In genomic region chr12:81542621-81543020, GRCh38 we compare ENCODE assay signal across 21 cellular contexts.
DNase-seq lines count a peak whose midpoint lies in the region; ATAC-seq and TF ChIP-seq lines count a peak whose summit lies in the region.
"Had no signal": no experiment of that assay in that cellular context is flagged by ENCODE, and none has a peak within 500 bp of the region (broad histone marks: within the 10 kb centered on the region; RNA-seq: fewer than 3 reads in every experiment).

No MANE protein-coding gene starts in this region.

- no peak overlapping the region for H2AFZ ChIP-seq in mesenchymal stem cell (ENCODE audit: low read depth, low read length)

- no peak for TF ChIP-seq CTCF in choroid plexus epithelial cell (conservative IDR thresholded peaks at IDR 0.05; ENCODE audit: low read depth, low read length)

- no peak overlapping the region for H2BK12ac ChIP-seq in mesenchymal stem cell (ENCODE audit: low read length in 2 of 2)

- H3K9ac ChIP-seq in mesenchymal stem cell (ENCODE audit: low read length) = no peak overlapping the region
- H3K9ac ChIP-seq: BLaER1 had no signal

- no peaks in the 10 kb centered on the region for H3K36me3 ChIP-seq in SJCRH30
- H3K36me3 ChIP-seq in mesenchymal stem cell (ENCODE audit: control insufficient read depth in 1 of 2, insufficient read depth in 2 of 2, low read depth in 1 of 2, low read length in 2 of 2) = no peaks in the 10 kb centered on the region
- H3K36me3 ChIP-seq in urinary bladder (ENCODE audit: insufficient read depth) = no peaks in the 10 kb centered on the region
- H3K36me3 ChIP-seq: BLaER1, Peyer's patch, SJSA1 had no signal

- H3K9me3 ChIP-seq in SJCRH30 (replicated peaks) (no peaks in the 10 kb centered on the region), mesenchymal stem cell (ENCODE audit: control insufficient read depth, low read length) (no peaks in the 10 kb centered on the region)
- H3K9me3 ChIP-seq: BLaER1, Caco-2, Peyer's patch, SJSA1 had no signal

- DNase-seq in SJCRH30 = no peak
- peak; percentile 7 for DNase-seq in choroid plexus epithelial cell (ENCODE audit: low read depth)
- no peak for DNase-seq in mesenchymal stem cell
- no peak for DNase-seq in LoVo (ENCODE audit: low spot score)
- DNase-seq in NCI-H510A (lab: John Stamatoyannopoulos, UW) = no peak
- DNase-seq: Caco-2; CD4-positive, alpha-beta T cell; MM.1S; NCI-H1048; NCI-H146; NCI-H2029; NCI-H2227 treated with DMSO at 0.1 percent for 48 hours; NCI-H524; NCI-H82; Peyer's patch had no signal

- H3K27me3 ChIP-seq in SJCRH30 (no peaks in the 10 kb centered on the region), mesenchymal stem cell (ENCODE audit: control insufficient read depth in 1 of 2, insufficient read depth in 1 of 2, low read length in 2 of 2) (no peaks in the 10 kb centered on the region)
- H3K27me3 ChIP-seq: BLaER1, Peyer's patch, SJSA1 had no signal

- no peak overlapping the region for H3K14ac ChIP-seq in mesenchymal stem cell (ENCODE audit: low read length in 2 of 2)

- no peak overlapping the region for H2BK120ac ChIP-seq in mesenchymal stem cell (ENCODE audit: low read depth, low read length)

- H3K4ac ChIP-seq in mesenchymal stem cell (ENCODE audit: low read depth in 1 of 2, low read length in 2 of 2) = no peak overlapping the region

- H3K23ac ChIP-seq in mesenchymal stem cell (ENCODE audit: low read length in 2 of 2) = no peak overlapping the region

- no peak overlapping the region for H2BK15ac ChIP-seq in mesenchymal stem cell (ENCODE audit: low read depth, poor library complexity, severe bottlenecking)

- H3K4me3 ChIP-seq in SJCRH30 = no peak overlapping the region
- no peak overlapping the region for H3K4me3 ChIP-seq in choroid plexus epithelial cell (ENCODE audit: low read depth, low read length)
- H3K4me3 ChIP-seq in mesenchymal stem cell (ENCODE audit: insufficient read depth in 1 of 2, low read depth in 1 of 2, low read length in 2 of 2) = no peak overlapping the region
- H3K4me3 ChIP-seq in urinary bladder (ENCODE audit: low read depth, low read length) = no peak overlapping the region
- H3K4me3 ChIP-seq: BLaER1, K562, Peyer's patch, SJSA1 had no signal

- WGBS in mesenchymal stem cell = 96% methylated on average over 1 of the region's 1 CpG
- 45% methylated on average over 1 of the region's 1 CpG for WGBS in urinary bladder

- no peak overlapping the region for H4K91ac ChIP-seq in mesenchymal stem cell (ENCODE audit: low read length)

- H2AK5ac ChIP-seq in mesenchymal stem cell (ENCODE audit: low read length, severe bottlenecking) = no peak overlapping the region

- no peak overlapping the region for H3K18ac ChIP-seq in mesenchymal stem cell (ENCODE audit: low read depth in 1 of 2, low read length in 2 of 2)

- H2BK5ac ChIP-seq in mesenchymal stem cell (ENCODE audit: low read depth, low read length, poor library complexity, severe bottlenecking) = no peak overlapping the region

- no peak overlapping the region for H3K4me2 ChIP-seq in mesenchymal stem cell (ENCODE audit: low read length, poor library complexity, severe bottlenecking)
- H3K4me2 ChIP-seq: BLaER1 had no signal

- H3K4me1 ChIP-seq in SJCRH30 = peaks cover 3% of the 10 kb centered on the region; the same call in 1 of the 2 replicates
- peaks cover 2% of the 10 kb centered on the region for H3K4me1 ChIP-seq in mesenchymal stem cell (ENCODE audit: control insufficient read depth, insufficient read depth, low read depth, low read length)
- no peaks in the 10 kb centered on the region for H3K4me1 ChIP-seq in urinary bladder (ENCODE audit: insufficient read depth)
- H3K4me1 ChIP-seq: BLaER1, Caco-2, Peyer's patch, SJSA1 had no signal

- H3K79me1 ChIP-seq in mesenchymal stem cell (replicated peaks; ENCODE audit: low read length, poor library complexity, severe bottlenecking) = no peaks in the 10 kb centered on the region

- no peak for ATAC-seq in HG03565 (IDR thresholded peaks at IDR 0.05; ENCODE audit: unreplicated experiment)
- no peak for ATAC-seq in GM21423 (IDR thresholded peaks at IDR 0.05; ENCODE audit: unreplicated experiment)
- ATAC-seq: K562 had no signal

- H3K27ac ChIP-seq in SJCRH30 = peak overlapping the region; percentile 9; the same call in 1 of the 2 replicates
- H3K27ac ChIP-seq in mesenchymal stem cell (ENCODE audit: low read length, poor library complexity, severe bottlenecking) = peak overlapping the region; percentile 35
- H3K27ac ChIP-seq in urinary bladder (ENCODE audit: low read depth) = peak overlapping the region; percentile 10
- H3K27ac ChIP-seq: BLaER1, Peyer's patch, SJSA1 had no signal

- no peak overlapping the region for H4K8ac ChIP-seq in mesenchymal stem cell (ENCODE audit: low read length)
